ENCODE assay signal across 15 cellular contexts in genomic region chr2:31334311-31335026, GRCh38.
DNase-seq lines count a peak whose midpoint lies in the region; ATAC-seq and TF ChIP-seq lines count a peak whose summit lies in the region.
"Had no signal": no experiment of that assay in that cellular context is flagged by ENCODE, and none has a peak within 500 bp of the region (broad histone marks: within the 10 kb centered on the region; RNA-seq: fewer than 3 reads in every experiment).

No MANE protein-coding gene starts in this region.

- H3K4me1 ChIP-seq in mammary epithelial cell (ENCODE audit: insufficient read depth, low read length), result peaks cover 48% of the 10 kb centered on the region
- H3K4me1 ChIP-seq: colonic mucosa, prostate gland had no signal

- H3K27me3 ChIP-seq in mammary epithelial cell (ENCODE audit: insufficient read depth, low read length) (no peaks in the 10 kb centered on the region), kidney epithelial cell (ENCODE audit: control insufficient read depth, insufficient read depth, low read length) (no peaks in the 10 kb centered on the region)
- H3K27me3 ChIP-seq: colonic mucosa had no signal

- no peaks in the 10 kb centered on the region for H3K4me1 Mint-ChIP-seq in activated CD8-positive, alpha-beta T cell treated with anti-CD3 and anti-CD28 coated beads, Interleukin-2, amount 10 ng/mL, durations not matched to agents 7 days and 5 days (ENCODE audit: low read depth)
- H3K4me1 Mint-ChIP-seq in activated CD8-positive, alpha-beta T cell treated with anti-CD3 and anti-CD28 coated beads for 36 hours (ENCODE audit: low read depth), result no peaks in the 10 kb centered on the region
- H3K4me1 Mint-ChIP-seq: immature natural killer cell, T-cell had no signal

- ATAC-seq in activated CD8-positive, alpha-beta T cell treated with anti-CD3 and anti-CD28 coated beads, Interleukin-2, amount 10 ng/mL, durations not matched to agents 7 days and 5 days, result no peak
- ATAC-seq in activated CD8-positive, alpha-beta T cell treated with anti-CD3 and anti-CD28 coated beads for 36 hours, result no peak

- H3K9ac ChIP-seq in mammary epithelial cell (ENCODE audit: insufficient read depth, low read length), result peak overlapping the region; percentile 62

- H3K27ac Mint-ChIP-seq in activated CD8-positive, alpha-beta T cell treated with anti-CD3 and anti-CD28 coated beads, Interleukin-2, amount 10 ng/mL, durations not matched to agents 7 days and 5 days, result no peak overlapping the region
- H3K27ac Mint-ChIP-seq in activated CD8-positive, alpha-beta T cell treated with anti-CD3 and anti-CD28 coated beads for 36 hours, result no peak overlapping the region
- H3K27ac Mint-ChIP-seq: activated T-cell treated with anti-CD3 and anti-CD28 coated beads, Interleukin-2, amount 50 U/mL, for 24 hours; immature natural killer cell; T-cell had no signal

- H2AFZ ChIP-seq in mammary epithelial cell (ENCODE audit: low read depth, low read length), result no peak overlapping the region

- WGBS in mammary epithelial cell (ENCODE audit: low coverage, missing lambda C conversion rate), result 46% methylated on average over 5 of the region's 5 CpGs

- no peak for TF ChIP-seq CTCF in activated CD8-positive, alpha-beta T cell treated with anti-CD3 and anti-CD28 coated beads for 36 hours (IDR thresholded peaks at IDR 0.05)
- no peak for TF ChIP-seq CTCF in mammary epithelial cell (conservative IDR thresholded peaks at IDR 0.05 in 1 of 2, IDR thresholded peaks at IDR 0.05 in 1 of 2; ENCODE audit: extremely low read depth in 1 of 2, insufficient read depth in 1 of 2, low read depth in 1 of 2, low read length in 2 of 2)
- TF ChIP-seq CTCF in kidney epithelial cell (IDR thresholded peaks at IDR 0.05; ENCODE audit: insufficient read depth, low read length, poor library complexity, severe bottlenecking), result no peak

- DNase-seq in activated CD8-positive, alpha-beta T cell treated with anti-CD3 and anti-CD28 coated beads, Interleukin-2, amount 10 ng/mL, durations not matched to agents 7 days and 5 days, result peak; percentile 1
- no peak for DNase-seq in activated CD8-positive, alpha-beta T cell treated with anti-CD3 and anti-CD28 coated beads for 36 hours
- peak; percentile 83 for DNase-seq in mammary epithelial cell
- DNase-seq in kidney epithelial cell (ENCODE audit: low read depth), result peak; percentile 73
- DNase-seq in superior temporal gyrus (ENCODE audit: extremely low spot score), result peak; percentile 15
- no peak for DNase-seq in substantia nigra (lab: John Stamatoyannopoulos, UW)
- no peak for DNase-seq in iPS-NIHi11 (ENCODE audit: low spot score)
- DNase-seq in C1 segment of cervical spinal cord (lab: John Stamatoyannopoulos, UW), result no peak

- BruUV-seq in mammary epithelial cell (replicated peaks; lab: Mats Ljungman, UMichigan), result TSS peak; percentile 74

- H3K27ac ChIP-seq in mammary epithelial cell (ENCODE audit: insufficient read depth, low read depth, low read length) (peak overlapping the region; percentile 93), substantia nigra (ENCODE audit: low read depth, low read length, poor library complexity, severe bottlenecking) (no peak overlapping the region)
- H3K27ac ChIP-seq: 22Rv1, colonic mucosa had no signal

- peaks cover 25% of the 10 kb centered on the region for H3K79me2 ChIP-seq in mammary epithelial cell (ENCODE audit: insufficient read depth, low read length)

- H3K4me3 ChIP-seq in mammary epithelial cell (replicated peaks in 1 of 3; ENCODE audit: insufficient read depth in 1 of 3, low read depth in 2 of 3, low read length in 3 of 3) (no peak overlapping the region), kidney epithelial cell (ENCODE audit: low read depth, low read length) (no peak overlapping the region)
- H3K4me3 ChIP-seq: colonic mucosa, prostate gland had no signal

- dilution Hi-C loops in mammary epithelial cell (cut with HindIII; ENCODE audit: low sequenced_read_pairs), result loop anchor here (5.0 kb wide), 1 partner anchor 67 kb away; no protein-coding TSS in a partner anchor

- in situ Hi-C loops in mammary epithelial cell (cut with MboI; ENCODE audit: low sequenced_read_pairs in 2 of 2), result loop anchor here (5.0 to 25.0 kb wide), 7 partner anchors 48 to 620 kb away; partner anchors contain the start of gene EHD3 (in 1 of the 2)

- POLR2A ChIA-PET in activated CD8-positive, alpha-beta T cell treated with anti-CD3 and anti-CD28 coated beads, Interleukin-2, amount 10 ng/mL, durations not matched to agents 7 days and 5 days (lab: Charles Lee), result no interaction called here
- POLR2A ChIA-PET in activated CD8-positive, alpha-beta T cell treated with anti-CD3 and anti-CD28 coated beads for 36 hours (lab: Charles Lee), result no interaction called here

- H4K20me1 ChIP-seq in mammary epithelial cell (ENCODE audit: insufficient read depth, low read length), result no peaks in the 10 kb centered on the region

- H3K4me2 ChIP-seq in mammary epithelial cell (ENCODE audit: insufficient read depth, low read depth, low read length), result peak overlapping the region; percentile 35

- no peaks in the 10 kb centered on the region for H3K9me3 Mint-ChIP-seq in activated CD8-positive, alpha-beta T cell treated with anti-CD3 and anti-CD28 coated beads, Interleukin-2, amount 10 ng/mL, durations not matched to agents 7 days and 5 days (ENCODE audit: insufficient read depth)
- no peaks in the 10 kb centered on the region for H3K9me3 Mint-ChIP-seq in activated CD8-positive, alpha-beta T cell treated with anti-CD3 and anti-CD28 coated beads for 36 hours
- H3K9me3 Mint-ChIP-seq: activated T-cell treated with anti-CD3 and anti-CD28 coated beads, Interleukin-2, amount 50 U/mL, for 24 hours; immature natural killer cell; T-cell had no signal

- H3K4me3 Mint-ChIP-seq in activated CD8-positive, alpha-beta T cell treated with anti-CD3 and anti-CD28 coated beads, Interleukin-2, amount 10 ng/mL, durations not matched to agents 7 days and 5 days, result no peak overlapping the region
- no peak overlapping the region for H3K4me3 Mint-ChIP-seq in activated CD8-positive, alpha-beta T cell treated with anti-CD3 and anti-CD28 coated beads for 36 hours
- H3K4me3 Mint-ChIP-seq: activated T-cell treated with anti-CD3 and anti-CD28 coated beads, Interleukin-2, amount 50 U/mL, for 24 hours; immature natural killer cell; T-cell had no signal

- intact Hi-C loops in activated CD8-positive, alpha-beta T cell treated with anti-CD3 and anti-CD28 coated beads for 36 hours (cut with micrococcal nuclease), result loop anchor here (5.0 to 10.0 kb wide), 2 partner anchors 470 to 622 kb away; no protein-coding TSS in a partner anchor
- intact Hi-C loops in mammary epithelial cell (cut with micrococcal nuclease), result loop anchor here (5.0 kb wide), 3 partner anchors 182 to 352 kb away; no protein-coding TSS in a partner anchor

- no peaks in the 10 kb centered on the region for H3K27me3 Mint-ChIP-seq in activated CD8-positive, alpha-beta T cell treated with anti-CD3 and anti-CD28 coated beads, Interleukin-2, amount 10 ng/mL, durations not matched to agents 7 days and 5 days (ENCODE audit: low read depth)
- H3K27me3 Mint-ChIP-seq in activated CD8-positive, alpha-beta T cell treated with anti-CD3 and anti-CD28 coated beads for 36 hours, result no peaks in the 10 kb centered on the region
- H3K27me3 Mint-ChIP-seq: activated T-cell treated with anti-CD3 and anti-CD28 coated beads, Interleukin-2, amount 50 U/mL, for 24 hours had no signal

- no peaks in the 10 kb centered on the region for H3K36me3 Mint-ChIP-seq in activated CD8-positive, alpha-beta T cell treated with anti-CD3 and anti-CD28 coated beads, Interleukin-2, amount 10 ng/mL, durations not matched to agents 7 days and 5 days (ENCODE audit: low read depth)
- no peaks in the 10 kb centered on the region for H3K36me3 Mint-ChIP-seq in activated CD8-positive, alpha-beta T cell treated with anti-CD3 and anti-CD28 coated beads for 36 hours (ENCODE audit: low read depth)
- H3K36me3 Mint-ChIP-seq: immature natural killer cell, T-cell had no signal

- H3K36me3 ChIP-seq in mammary epithelial cell (ENCODE audit: insufficient read depth, low read length) (peaks cover 8% of the 10 kb centered on the region), kidney epithelial cell (ENCODE audit: control insufficient read depth, insufficient read depth, low read length) (no peaks in the 10 kb centered on the region)
- H3K36me3 ChIP-seq: BE2C, colonic mucosa, prostate gland had no signal

- no peaks in the 10 kb centered on the region for H3K9me3 ChIP-seq in mammary epithelial cell (replicated peaks; ENCODE audit: insufficient read depth, low read length)
- H3K9me3 ChIP-seq: BE2C, colonic mucosa, prostate gland had no signal

- CTCF ChIA-PET in activated CD8-positive, alpha-beta T cell treated with anti-CD3 and anti-CD28 coated beads, Interleukin-2, amount 10 ng/mL, durations not matched to agents 7 days and 5 days (lab: Charles Lee), result interaction anchor here (0.5 to 5.6 kb wide), 20 partner anchors 10 to 622 kb away, joined by 3 to 57 read pairs (median 4); partner anchors contain the start of gene EHD3
- CTCF ChIA-PET in activated CD8-positive, alpha-beta T cell treated with anti-CD3 and anti-CD28 coated beads for 36 hours (lab: Charles Lee), result interaction anchor here (0.7 to 6.3 kb wide), 24 partner anchors 9 to 1172 kb away, joined by 3 to 54 read pairs (median 4); partner anchors contain the start of genes EHD3 and GALNT14
- CTCF ChIA-PET in mammary epithelial cell (lab: Charles Lee; ENCODE audit: low non-redundant PET), result no interaction called here

Comparison
In these comparisons a context has a peak if more than half of its experiments do, and no peak if none do; other contexts are left out.
1. DNase-seq: peak in activated CD8-positive, alpha-beta T cell treated with anti-CD3 and anti-CD28 coated beads, Interleukin-2, amount 10 ng/mL, durations not matched to agents 7 days and 5 days (single experiment), mammary epithelial cell (single experiment), kidney epithelial cell (single experiment) and superior temporal gyrus (single experiment); none in activated CD8-positive, alpha-beta T cell treated with anti-CD3 and anti-CD28 coated beads for 36 hours (single experiment), substantia nigra (0 of 49), iPS-NIHi11 (single experiment) and C1 segment of cervical spinal cord (0 of 14).